19 cellular contexts compared by ENCODE assay signal in genomic region chr10:116984202-116984993, GRCh38. TPM values are rescaled to one million over a fixed set of nuclear protein-coding genes. Genes with fewer than 3 reads are reported as not detected.
A peak's percentile ranks its signal among the peaks of the same experiment; 100 is the strongest.
DNase-seq lines count a peak whose midpoint lies in the region; ATAC-seq, FAIRE-seq and TF ChIP-seq lines count a peak whose summit lies in the region.
"Had no signal": no experiment of that assay in that cellular context is flagged by ENCODE, and none has a peak within 500 bp of the region (broad histone marks: within the 10 kb centered on the region; RNA-seq: fewer than 3 reads in every experiment).

No MANE protein-coding gene starts in this region.

- H3K27ac ChIP-seq in HepG2 (ENCODE audit: extremely low read length, insufficient read depth, low read length) = no peak overlapping the region
- no peak overlapping the region for H3K27ac ChIP-seq in right lobe of liver
- H3K27ac ChIP-seq in mesodermal cell (ENCODE audit: low read depth, low read length, severe bottlenecking) = peak overlapping the region; percentile 23
- H3K27ac ChIP-seq: C4-2B, KMS-11 had no signal

- H3K27me3 Mint-ChIP-seq in dendritic cell treated with granulocyte-macrophage colony-stimulating factor and Interleukin-4, amounts not matched to agents 40 ng/mL and 50 ng/mL, for 4 days = no peaks in the 10 kb centered on the region

- no peak for TF ChIP-seq POLR2A in HepG2 (IDR thresholded peaks at IDR 0.05; ENCODE audit: insufficient read depth in 1 of 2, low read depth in 2 of 2, low read length in 2 of 2)
- no peak for TF ChIP-seq POLR2A in right lobe of liver (IDR thresholded peaks at IDR 0.05)

- no peak for FAIRE-seq in HepG2 (lab: Jason Lieb, UNC)
- no peak for FAIRE-seq in urothelium cell line (lab: Jason Lieb, UNC)

- POLR2A ChIA-PET in HepG2 (lab: Yijun Ruan, JAX) = no interaction called here

- WGBS in HepG2 (ENCODE audit: low lambda C conversion rate) = 95% methylated on average over 3 of the region's 3 CpGs
- 72% methylated on average over 2 of the region's 3 CpGs for WGBS in right lobe of liver (ENCODE audit: insufficient coverage, low coverage, low lambda C conversion rate, missing lambda C conversion rate)
- 95 to 100% methylated on average over 3 of the region's 3 CpGs for WGBS in mesodermal cell (ENCODE audit: insufficient coverage in 2 of 2), 2 experiments

- H3K4me1 ChIP-seq in HepG2 (ENCODE audit: insufficient read depth, low read length) = peaks cover 34% of the 10 kb centered on the region
- peaks cover 0 to 4% (median 0%) of the 10 kb centered on the region in 4 donors for H3K4me1 ChIP-seq in right lobe of liver
- peaks cover 5% of the 10 kb centered on the region for H3K4me1 ChIP-seq in mesodermal cell (ENCODE audit: control insufficient read depth, insufficient read depth, low read length, poor library complexity, severe bottlenecking)
- no peaks in the 10 kb centered on the region for H3K4me1 ChIP-seq in BE2C

- no peaks in the 10 kb centered on the region for H3K9me3 Mint-ChIP-seq in dendritic cell treated with granulocyte-macrophage colony-stimulating factor and Interleukin-4, amounts not matched to agents 40 ng/mL and 50 ng/mL, for 4 days

- in situ Hi-C loops in HepG2 (cut with HindIII; ENCODE audit: extremely low pct_ligation_motif_present, low pct_unique_long_range_greater_than_20kb) = no loop called here

- ATAC-seq in HepG2 = peak; percentile 63
- ATAC-seq in right lobe of liver = no peak
- ATAC-seq in HG02884 (IDR thresholded peaks at IDR 0.05; ENCODE audit: unreplicated experiment) = no peak

- peak overlapping the region; percentile 11 for H3K27ac Mint-ChIP-seq in dendritic cell treated with granulocyte-macrophage colony-stimulating factor and Interleukin-4, amounts not matched to agents 40 ng/mL and 50 ng/mL, for 4 days

- 0 out of 2 replicates have a peak, but pooled peaks cover 7% of the 10 kb centered on the region for H4K20me1 ChIP-seq in HepG2 (ENCODE audit: insufficient read depth, low read length)

- TF ChIP-seq CTCF in HepG2 (CRISPR knock-in tag; IDR thresholded peaks at IDR 0.05) (no peak), right lobe of liver (IDR thresholded peaks at IDR 0.05) (no peak), BE2C (IDR thresholded peaks at IDR 0.05; ENCODE audit: low read depth, low read length) (no peak)

- H3K36me3 Mint-ChIP-seq in dendritic cell treated with granulocyte-macrophage colony-stimulating factor and Interleukin-4, amounts not matched to agents 40 ng/mL and 50 ng/mL, for 4 days (ENCODE audit: low read depth) = peaks cover 13% of the 10 kb centered on the region

- H3K9me3 ChIP-seq in HepG2 (ENCODE audit: low read length) (no peaks in the 10 kb centered on the region), right lobe of liver (no peaks in the 10 kb centered on the region), mesodermal cell (ENCODE audit: control insufficient read depth, low read length) (no peaks in the 10 kb centered on the region), BE2C (no peaks in the 10 kb centered on the region)

- peak; percentile 74 for DNase-seq in HepG2 (ENCODE audit: low spot score)
- no peak for DNase-seq in right lobe of liver
- DNase-seq in urothelium cell line (ENCODE audit: low spot score) = no peak
- DNase-seq in SKM-1 (lab: John Stamatoyannopoulos, UW; ENCODE audit: unreplicated experiment) = no peak
- no peak for DNase-seq in BE2C
- DNase-seq: 8988T, EL, NCI-H1105, NCI-H1694, NCI-H2081 treated with DMSO at 0.1 percent for 48 hours, NCI-H2171 treated with DMSO at 0.1 percent for 48 hours, NCI-H446, NCI-H526, Right ventricle myocardium superior had no signal

- H3K79me2 ChIP-seq in HepG2 (ENCODE audit: insufficient read depth, low read length) = peaks cover 47% of the 10 kb centered on the region

- H3K27me3 ChIP-seq in HepG2 (ENCODE audit: control insufficient read depth in 1 of 2, insufficient read depth in 2 of 2, low read length in 2 of 2) = no peaks in the 10 kb centered on the region
- H3K27me3 ChIP-seq in right lobe of liver = no peaks in the 10 kb centered on the region
- no peaks in the 10 kb centered on the region for H3K27me3 ChIP-seq in BE2C

- no peak overlapping the region for H3K4me3 Mint-ChIP-seq in dendritic cell treated with granulocyte-macrophage colony-stimulating factor and Interleukin-4, amounts not matched to agents 40 ng/mL and 50 ng/mL, for 4 days

- no peak overlapping the region for H3K9ac ChIP-seq in HepG2 (ENCODE audit: insufficient read depth, low read depth, low read length)
- H3K9ac ChIP-seq: KMS-11 had no signal

- H3K4me1 Mint-ChIP-seq in dendritic cell treated with granulocyte-macrophage colony-stimulating factor and Interleukin-4, amounts not matched to agents 40 ng/mL and 50 ng/mL, for 4 days (ENCODE audit: low read depth) = peaks cover 14% of the 10 kb centered on the region

- CTCF ChIA-PET in HepG2 (lab: Yijun Ruan, JAX; ENCODE audit: low intra/inter-chr PET ratio, low total read pairs) = no interaction called here

- H3K4me3 ChIP-seq in HepG2 (replicated peaks in 1 of 3; ENCODE audit: insufficient read depth in 1 of 3, low read depth in 2 of 3, low read length in 3 of 3) = no peak overlapping the region
- no peak overlapping the region for H3K4me3 ChIP-seq in right lobe of liver
- no peak overlapping the region for H3K4me3 ChIP-seq in mesodermal cell (ENCODE audit: extremely low read depth, insufficient read depth, low read length, poor library complexity, severe bottlenecking)
- no peak overlapping the region for H3K4me3 ChIP-seq in BE2C (ENCODE audit: low read depth, low read length)

- no peak overlapping the region for H2AFZ ChIP-seq in HepG2 (ENCODE audit: low read length)

- peak in 1 of 2 experiments; percentile 36; a peak in 1 of 4 replicates for TF ChIP-seq EP300 in HepG2 (IDR thresholded peaks at IDR 0.05; ENCODE audit: low read depth in 2 of 2, low read length in 2 of 2)
- TF ChIP-seq EP300 in HepG2 (CRISPR knock-in tag; IDR thresholded peaks at IDR 0.05; ENCODE audit: borderline replicate concordance) = no peak

- TF ChIP-seq RAD21 in HepG2 (CRISPR knock-in tag; IDR thresholded peaks at IDR 0.05) = no peak

- BruUV-seq in HepG2 (replicated peaks; lab: Mats Ljungman, UMichigan) = no TSS peak

- intact Hi-C loops in HepG2 (cut with micrococcal nuclease; ENCODE audit: unreplicated experiment) = loop anchor here (2.0 kb wide), 1 partner anchor 18 kb away; no protein-coding TSS in a partner anchor
- intact Hi-C loops in right lobe of liver (cut with DNase I) = no loop called here
- intact Hi-C loops in dendritic cell treated with granulocyte-macrophage colony-stimulating factor and Interleukin-4, amounts not matched to agents 40 ng/mL and 50 ng/mL, for 4 days (cut with micrococcal nuclease) = no loop called here

- peaks cover 0 to 6% of the 10 kb centered on the region in 2 experiments; a peak in 1 of 5 replicates for H3K36me3 ChIP-seq in HepG2 (replicated peaks in 1 of 2; ENCODE audit: control insufficient read depth in 1 of 2, insufficient read depth in 2 of 2, low read length in 2 of 2)
- H3K36me3 ChIP-seq in right lobe of liver = no peaks in the 10 kb centered on the region
- H3K36me3 ChIP-seq in mesodermal cell (ENCODE audit: control insufficient read depth, insufficient read depth, low read length) = no peaks in the 10 kb centered on the region
- H3K36me3 ChIP-seq in BE2C = no peaks in the 10 kb centered on the region

- H3K4me2 ChIP-seq in HepG2 (ENCODE audit: low read depth, low read length) = peak overlapping the region; percentile 28; the same call in 1 of the 2 replicates
- H3K4me2 ChIP-seq: KMS-11 had no signal

TF ChIP-seq in HepG2, 621 proteins besides CTCF, POLR2A, EP300 and RAD21 (continues in another document):
- TF ChIP-seq HNRNPK (IDR thresholded peaks at IDR 0.05; ENCODE audit: low read depth, low read length, poor library complexity, severe bottlenecking) (no peak), RCOR2 (CRISPR knock-in tag; IDR thresholded peaks at IDR 0.05) (no peak), ZNF101 (CRISPR knock-in tag; IDR thresholded peaks at IDR 0.05; ENCODE audit: borderline replicate concordance, low read depth) (no peak), ZBTB1 (CRISPR knock-in tag; IDR thresholded peaks at IDR 0.05; ENCODE audit: borderline replicate concordance) (no peak), ZNF883 (CRISPR knock-in tag; IDR thresholded peaks at IDR 0.05; ENCODE audit: not compliant biosample characterization) (no peak), HNF4A (CRISPR knock-in tag; IDR thresholded peaks at IDR 0.05) (no peak)
- TF ChIP-seq, protein P1, sequence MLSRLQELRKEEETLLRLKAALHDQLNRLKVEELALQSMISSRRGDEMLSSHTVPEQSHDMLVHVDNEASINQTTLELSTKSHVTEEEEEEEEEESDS (CRISPR knock-in tag; IDR thresholded peaks at IDR 0.05; ENCODE audit: borderline replicate concordance) = no peak

RNA-seq across cellular contexts. Expression of gene SHTN1, which starts 20.6 kb away (rescaled TPM):
- total RNA-seq in HepG2 (2016; rRNA removed; fragmentation: Illumina TruSeq; extraction: Trizol) (15.6 and 18.5 TPM in 2 replicates), right lobe of liver (10 to 100 TPM; 28.5 to 42.9 (median 31.7) TPM)
- 3.0 and 3.5 TPM in 2 replicates for total RNA-seq in HepG2 (2016; cell fraction: cytosol; rRNA removed; fragmentation: Illumina TruSeq; extraction: Trizol; ENCODE audit: low read depth)
- total RNA-seq in HepG2 (2016; cell fraction: insoluble cytoplasmic fraction; rRNA removed; fragmentation: Illumina TruSeq; extraction: Trizol) = 14.2 and 16.6 TPM in 2 replicates
- total RNA-seq in HepG2 (2016; cell fraction: membrane; rRNA removed; fragmentation: Illumina TruSeq; extraction: Trizol) = 8.0 and 10.8 TPM in 2 replicates
- 26.4 and 27.4 TPM in 2 replicates for total RNA-seq in HepG2 (2016; cell fraction: nucleus; rRNA removed; fragmentation: Illumina TruSeq; extraction: Trizol)
- polyA plus RNA-seq in HepG2 (2011; rRNA removed) = 8.2 and 11.3 TPM in 2 replicates
- polyA plus RNA-seq in HepG2 (2011; cell fraction: cytosol; rRNA removed) = 3.1 and 5.1 TPM in 2 replicates
- polyA plus RNA-seq in HepG2 (2011; cell fraction: nucleus; rRNA removed) = 11.0 and 13.6 TPM in 2 replicates
- polyA plus RNA-seq in HepG2 (2012) = 14.9 and 15.7 TPM in 2 replicates
- polyA plus RNA-seq in HepG2 (2016; cell fraction: cytosol; fragmentation: Illumina TruSeq; extraction: Trizol; ENCODE audit: low read depth) = 2.3 and 2.4 TPM in 2 replicates
- polyA plus RNA-seq in HepG2 (2016; cell fraction: insoluble cytoplasmic fraction; fragmentation: Illumina TruSeq; extraction: Trizol; ENCODE audit: low read depth) = 25.3 and 30.9 TPM in 2 replicates
- polyA plus RNA-seq in HepG2 (2016; cell fraction: membrane; fragmentation: Illumina TruSeq; extraction: Trizol; ENCODE audit: low read depth) = 7.3 and 8.8 TPM in 2 replicates
- polyA plus RNA-seq in HepG2 (2016; cell fraction: nucleus; fragmentation: Illumina TruSeq; extraction: Trizol; ENCODE audit: insufficient read depth, low read depth) = 45.6 and 49.9 TPM in 2 replicates
- polyA minus RNA-seq in HepG2 (2011; rRNA and poly(A)+ RNA removed; ENCODE audit: low replicate concordance) = 1.8 and 4.2 TPM in 2 replicates
- polyA minus RNA-seq in HepG2 (2011; cell fraction: cytosol; rRNA and poly(A)+ RNA removed) = 7.4 and 8.1 TPM in 2 replicates
- 37.4 and 38.1 TPM in 2 replicates for polyA minus RNA-seq in HepG2 (2011; cell fraction: nucleus; rRNA and poly(A)+ RNA removed)
- 25.2 TPM for polyA plus RNA-seq in mesodermal cell (2013, experiment 1 of 2)
- polyA plus RNA-seq in mesodermal cell (2013, experiment 2 of 2) = 31.1 TPM
- not detected for polyA plus RNA-seq in BE2C (2012; ENCODE audit: insufficient read depth, insufficient read length, low read depth)
